11 cellular contexts compared by ENCODE assay signal in the genomic region with DNA sequence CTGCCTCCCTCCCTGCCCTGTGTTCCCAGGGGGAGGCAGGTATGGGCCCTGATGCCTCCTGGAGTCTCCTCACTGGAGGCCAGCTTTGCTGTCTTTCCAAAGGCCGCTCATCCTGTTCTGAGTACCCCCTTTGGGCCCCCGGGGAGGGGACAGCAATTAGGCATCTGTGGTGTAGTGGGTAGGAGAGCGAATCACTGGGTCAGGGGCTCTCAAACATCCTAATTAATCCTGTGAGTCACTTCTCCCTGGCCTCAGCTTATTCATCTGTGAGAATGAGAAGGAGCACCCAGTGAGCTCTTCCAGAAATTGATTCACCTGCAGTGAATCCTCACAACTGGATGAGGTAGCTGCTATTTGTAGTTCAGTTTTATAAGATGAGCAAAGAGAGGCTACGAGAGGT. TPM values are rescaled to one million over a fixed set of nuclear protein-coding genes. Genes with fewer than 3 reads are reported as not detected.
DNase-seq lines count a peak whose midpoint lies in the region; ATAC-seq and TF ChIP-seq lines count a peak whose summit lies in the region.
"Had no signal": no experiment of that assay in that cellular context is flagged by ENCODE, and none has a peak within 500 bp of the region (broad histone marks: within the 10 kb centered on the region; RNA-seq: fewer than 3 reads in every experiment).

No MANE protein-coding gene starts in this region.

- H3K4me3 ChIP-seq in GM23338: no peak overlapping the region
- H3K4me3 ChIP-seq: SJSA1 had no signal

- H2AFZ ChIP-seq in GM23338: no peak overlapping the region

- H3K4me2 ChIP-seq in GM23338: peak overlapping the region; percentile 94

- intact Hi-C loops in CD14-positive monocyte (cut with micrococcal nuclease): loop anchor here in 1 of 2 donors (10.0 kb wide), 1 partner anchor 74 kb away; no protein-coding TSS in a partner anchor

- no peak for DNase-seq in CD14-positive monocyte (ENCODE audit: low spot score)
- no peak for DNase-seq in GM23338 (ENCODE audit: low spot score)
- DNase-seq in activated naive CD4-positive, alpha-beta T cell treated with anti-CD3 and anti-CD28 coated beads, Interleukin-2, amount 10 ng/mL, durations not matched to agents 7 days and 5 days: no peak
- DNase-seq in naive thymus-derived CD8-positive, alpha-beta T cell: peak in 1 of 10 donors; percentile 1
- DNase-seq in mucosa of gallbladder (ENCODE audit: low spot score): no peak
- DNase-seq in hepatic stellate cell (ENCODE audit: low spot score): no peak
- no peak for DNase-seq in NCI-H2029 (lab: John Stamatoyannopoulos, UW)
- DNase-seq in NCI-H1092 (lab: John Stamatoyannopoulos, UW): no peak
- DNase-seq: occipital lobe had no signal

- peaks cover 35% of the 10 kb centered on the region for H4K20me1 ChIP-seq in GM23338 (replicated peaks; ENCODE audit: insufficient read depth)

- no peaks in the 10 kb centered on the region; the same call in 1 of the 2 replicates for H3K36me3 ChIP-seq in GM23338 (ENCODE audit: insufficient read depth)
- H3K36me3 ChIP-seq: breast epithelium, SJSA1 had no signal

- POLR2A ChIA-PET in naive thymus-derived CD8-positive, alpha-beta T cell (lab: Charles Lee): interaction anchor here (4.5 kb wide), 1 partner anchor 16 kb away, joined by 23 read pairs; a partner anchor contains a TSS

- no peak overlapping the region for H3K27ac ChIP-seq in GM23338 (ENCODE audit: low read depth)
- H3K27ac ChIP-seq: SJSA1 had no signal

- no peaks in the 10 kb centered on the region for H3K9me2 ChIP-seq in GM23338 (ENCODE audit: insufficient read depth)

- H3K79me2 ChIP-seq in GM23338 (replicated peaks; ENCODE audit: insufficient read depth): peaks cover 72% of the 10 kb centered on the region

- CTCF ChIA-PET in activated naive CD4-positive, alpha-beta T cell treated with anti-CD3 and anti-CD28 coated beads, Interleukin-2, amount 10 ng/mL, durations not matched to agents 7 days and 5 days (lab: Charles Lee): interaction anchor here (0.6 to 2.1 kb wide), 8 partner anchors 13 to 174 kb away, joined by 3 to 13 read pairs (median 4); a partner anchor contains a TSS

- no peak for ATAC-seq in GM23338
- no peak for ATAC-seq in naive thymus-derived CD8-positive, alpha-beta T cell

- H3K9me3 Mint-ChIP-seq in CD14-positive monocyte: no peaks in the 10 kb centered on the region
- H3K9me3 Mint-ChIP-seq in GM23338: no peaks in the 10 kb centered on the region
- H3K9me3 Mint-ChIP-seq in activated naive CD4-positive, alpha-beta T cell treated with anti-CD3 and anti-CD28 coated beads, Interleukin-2, amount 10 ng/mL, durations not matched to agents 7 days and 5 days: no peaks in the 10 kb centered on the region
- no peaks in the 10 kb centered on the region for H3K9me3 Mint-ChIP-seq in naive thymus-derived CD8-positive, alpha-beta T cell

- H3K4me3 Mint-ChIP-seq in CD14-positive monocyte: peak overlapping the region in 1 of 2 donors; percentile 79
- H3K4me3 Mint-ChIP-seq in GM23338: peak overlapping the region; percentile 40; the same call in 1 of the 3 replicates
- peak overlapping the region; percentile 40 for H3K4me3 Mint-ChIP-seq in activated naive CD4-positive, alpha-beta T cell treated with anti-CD3 and anti-CD28 coated beads, Interleukin-2, amount 10 ng/mL, durations not matched to agents 7 days and 5 days
- peak overlapping the region; percentile 72 to 93 (median 88) for H3K4me3 Mint-ChIP-seq in naive thymus-derived CD8-positive, alpha-beta T cell

- H3K27ac Mint-ChIP-seq in CD14-positive monocyte (peak overlapping the region in 4 of 7 donors; percentile 10 to 81 (median 58)), GM23338 (no peak overlapping the region)
- no peak overlapping the region for H3K27ac Mint-ChIP-seq in activated naive CD4-positive, alpha-beta T cell treated with anti-CD3 and anti-CD28 coated beads, Interleukin-2, amount 10 ng/mL, durations not matched to agents 7 days and 5 days
- peak overlapping the region; percentile 50 to 94 (median 86) for H3K27ac Mint-ChIP-seq in naive thymus-derived CD8-positive, alpha-beta T cell

- no peaks in the 10 kb centered on the region for H3K27me3 ChIP-seq in GM23338 (ENCODE audit: insufficient read depth)
- H3K27me3 ChIP-seq: breast epithelium, SJSA1 had no signal

- TF ChIP-seq CTCF in CD14-positive monocyte (IDR thresholded peaks at IDR 0.05) (no peak), GM23338 (conservative IDR thresholded peaks at IDR 0.05; ENCODE audit: low read depth in 2 of 2) (no peak)

- H3K4me1 Mint-ChIP-seq in CD14-positive monocyte (peaks cover 77% of the 10 kb centered on the region), GM23338 (peaks cover 77% of the 10 kb centered on the region)
- H3K4me1 Mint-ChIP-seq in activated naive CD4-positive, alpha-beta T cell treated with anti-CD3 and anti-CD28 coated beads, Interleukin-2, amount 10 ng/mL, durations not matched to agents 7 days and 5 days: peaks cover 63% of the 10 kb centered on the region
- H3K4me1 Mint-ChIP-seq in naive thymus-derived CD8-positive, alpha-beta T cell: peaks cover 58 to 94% (median 89%) of the 10 kb centered on the region in 4 donors

- H3K36me3 Mint-ChIP-seq in CD14-positive monocyte: peaks cover 51 to 71% of the 10 kb centered on the region in 2 donors
- H3K36me3 Mint-ChIP-seq in GM23338 (ENCODE audit: low read depth): peaks cover 4% of the 10 kb centered on the region
- H3K36me3 Mint-ChIP-seq in activated naive CD4-positive, alpha-beta T cell treated with anti-CD3 and anti-CD28 coated beads, Interleukin-2, amount 10 ng/mL, durations not matched to agents 7 days and 5 days: peaks cover 11% of the 10 kb centered on the region
- peaks cover 0 to 8% (median 0%) of the 10 kb centered on the region in 3 donors for H3K36me3 Mint-ChIP-seq in naive thymus-derived CD8-positive, alpha-beta T cell

- H3K27me3 Mint-ChIP-seq in CD14-positive monocyte (ENCODE audit: low read depth in 3 of 3) (peaks cover 1 to 3% (median 3%) of the 10 kb centered on the region in 3 donors), GM23338 (ENCODE audit: insufficient read depth, low read depth, poor library complexity) (peaks cover 23% of the 10 kb centered on the region)
- peaks cover 13% of the 10 kb centered on the region for H3K27me3 Mint-ChIP-seq in activated naive CD4-positive, alpha-beta T cell treated with anti-CD3 and anti-CD28 coated beads, Interleukin-2, amount 10 ng/mL, durations not matched to agents 7 days and 5 days
- no peaks in the 10 kb centered on the region for H3K27me3 Mint-ChIP-seq in naive thymus-derived CD8-positive, alpha-beta T cell

- H3F3A ChIP-seq in GM23338 (replicated peaks; ENCODE audit: low read depth): no peaks in the 10 kb centered on the region

- peaks cover 47% of the 10 kb centered on the region for H3K4me1 ChIP-seq in GM23338 (ENCODE audit: insufficient read depth)

TF ChIP-seq in GM23338, 12 proteins besides CTCF, POLR2A, EP300 and RAD21 (continues in another document):
- no peak for TF ChIP-seq ZNF114 (CRISPR knock-in tag; IDR thresholded peaks at IDR 0.05)
- no peak for TF ChIP-seq POLR2AphosphoS5 (IDR thresholded peaks at IDR 0.05; ENCODE audit: low read depth)
- no peak for TF ChIP-seq CREB1 (CRISPR knock-in tag; IDR thresholded peaks at IDR 0.05; ENCODE audit: low read depth)
- TF ChIP-seq NANOG (IDR thresholded peaks at IDR 0.05; ENCODE audit: borderline replicate concordance): no peak
- TF ChIP-seq STAT1 (IDR thresholded peaks at IDR 0.05; ENCODE audit: unreplicated experiment): no peak
- TF ChIP-seq, protein P1, sequence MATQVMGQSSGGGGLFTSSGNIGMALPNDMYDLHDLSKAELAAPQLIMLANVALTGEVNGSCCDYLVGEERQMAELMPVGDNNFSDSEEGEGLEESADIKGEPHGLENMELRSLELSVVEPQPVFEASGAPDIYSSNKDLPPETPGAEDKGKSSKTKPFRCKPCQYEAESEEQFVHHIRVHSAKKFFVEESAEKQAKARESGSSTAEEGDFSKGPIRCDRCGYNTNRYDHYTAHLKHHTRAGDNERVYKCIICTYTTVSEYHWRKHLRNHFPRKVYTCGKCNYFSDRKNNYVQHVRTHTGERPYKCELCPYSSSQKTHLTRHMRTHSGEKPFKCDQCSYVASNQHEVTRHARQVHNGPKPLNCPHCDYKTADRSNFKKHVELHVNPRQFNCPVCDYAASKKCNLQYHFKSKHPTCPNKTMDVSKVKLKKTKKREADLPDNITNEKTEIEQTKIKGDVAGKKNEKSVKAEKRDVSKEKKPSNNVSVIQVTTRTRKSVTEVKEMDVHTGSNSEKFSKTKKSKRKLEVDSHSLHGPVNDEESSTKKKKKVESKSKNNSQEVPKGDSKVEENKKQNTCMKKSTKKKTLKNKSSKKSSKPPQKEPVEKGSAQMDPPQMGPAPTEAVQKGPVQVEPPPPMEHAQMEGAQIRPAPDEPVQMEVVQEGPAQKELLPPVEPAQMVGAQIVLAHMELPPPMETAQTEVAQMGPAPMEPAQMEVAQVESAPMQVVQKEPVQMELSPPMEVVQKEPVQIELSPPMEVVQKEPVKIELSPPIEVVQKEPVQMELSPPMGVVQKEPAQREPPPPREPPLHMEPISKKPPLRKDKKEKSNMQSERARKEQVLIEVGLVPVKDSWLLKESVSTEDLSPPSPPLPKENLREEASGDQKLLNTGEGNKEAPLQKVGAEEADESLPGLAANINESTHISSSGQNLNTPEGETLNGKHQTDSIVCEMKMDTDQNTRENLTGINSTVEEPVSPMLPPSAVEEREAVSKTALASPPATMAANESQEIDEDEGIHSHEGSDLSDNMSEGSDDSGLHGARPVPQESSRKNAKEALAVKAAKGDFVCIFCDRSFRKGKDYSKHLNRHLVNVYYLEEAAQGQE (IDR thresholded peaks at IDR 0.05; ENCODE audit: unreplicated experiment): no peak
- TF ChIP-seq EZH2phosphoT487 (IDR thresholded peaks at IDR 0.05; ENCODE audit: unreplicated experiment): no peak
- no peak for TF ChIP-seq JUNB (IDR thresholded peaks at IDR 0.05; ENCODE audit: unreplicated experiment)

RNA-seq across cellular contexts. Expression of a gene that starts 16.4 kb away (rescaled TPM):
- polyA plus RNA-seq in CD14-positive monocyte (1 to 10 TPM in 1 of 2 donors, under 1 TPM in 1; 0.79 to 1.4 TPM), GM23338 (2016; fragmentation: Nextera tagmentation; extraction: Ambion mirVana) (3.6 and 3.8 TPM in 2 replicates)
- total RNA-seq in GM23338 (2014; rRNA removed; shearing (Covaris generic)): 18.3 and 19.9 TPM in 2 replicates
- 10 to 100 TPM; 30.1 to 30.5 TPM for total RNA-seq in naive thymus-derived CD8-positive, alpha-beta T cell
- 1 to 10 TPM in 1 of 3 donors, under 1 TPM in 2; 0.46 to 1.0 (median 0.61) TPM for polyA plus RNA-seq in naive thymus-derived CD8-positive, alpha-beta T cell
- 19.3 TPM for total RNA-seq in mucosa of gallbladder

Comparison
In these comparisons a context has a peak if more than half of its experiments do, and no peak if none do; other contexts are left out.
1. H3K27ac Mint-ChIP-seq: peak in CD14-positive monocyte (4 of 7) and naive thymus-derived CD8-positive, alpha-beta T cell (10 of 10); none in GM23338 (single experiment) and activated naive CD4-positive, alpha-beta T cell treated with anti-CD3 and anti-CD28 coated beads, Interleukin-2, amount 10 ng/mL, durations not matched to agents 7 days and 5 days (single experiment).